In genomic region chr7:2462731-2463130, GRCh38 we compare ENCODE assay signal across 10 cellular contexts. TPM values are rescaled to one million over a fixed set of nuclear protein-coding genes. Genes with fewer than 3 reads are reported as not detected.
"Had no signal": no experiment of that assay in that cellular context is flagged by ENCODE, and none has a peak within 500 bp of the region (broad histone marks: within the 10 kb centered on the region; RNA-seq: fewer than 3 reads in every experiment).

No MANE protein-coding gene starts in this region.

- H3K9ac ChIP-seq: KMS-11 had no signal

- H3K4me2 ChIP-seq: KMS-11 had no signal

- H3K27me3 Mint-ChIP-seq: IgD-negative memory B cell had no signal

- H3K9me3 Mint-ChIP-seq: IgD-negative memory B cell had no signal

- H3K4me3 Mint-ChIP-seq: IgD-negative memory B cell had no signal

- H3K27ac ChIP-seq: HL-60, KMS-11 had no signal

- H3K27ac Mint-ChIP-seq: IgD-negative memory B cell had no signal

- DNase-seq: IMR-90, KBM-7, KG1 had no signal

- FAIRE-seq: HepG2, HTR-8/SVneo had no signal

- ATAC-seq: HepG2 had no signal

RNA-seq across cellular contexts. Expression of gene GRIFIN, which starts 13.5 kb away (rescaled TPM):
- total RNA-seq: HepG2, HT-29, HT1080, IMR-90 had no signal
- polyA plus RNA-seq: HepG2, IgD-negative memory B cell, IMR-90 had no signal
